Comparison of ENCODE assay signal across 1 cellular context in genomic region chr9:124040935-124041816, GRCh38.
TF ChIP-seq lines count a peak whose summit lies in the region.

No MANE protein-coding gene starts in this region.

TF ChIP-seq in K562, 482 proteins besides CTCF, POLR2A, EP300 and RAD21 (continued from another document):
- peak; percentile 95 for TF ChIP-seq CTCFL (IDR thresholded peaks at IDR 0.05; ENCODE audit: borderline replicate concordance, insufficient read depth, low read depth, low read length, poor library complexity, severe bottlenecking)
- TF ChIP-seq BRF1 (IDR thresholded peaks at IDR 0.05; ENCODE audit: borderline replicate concordance, extremely low read depth, insufficient read length) = no peak
- TF ChIP-seq, protein P1, sequence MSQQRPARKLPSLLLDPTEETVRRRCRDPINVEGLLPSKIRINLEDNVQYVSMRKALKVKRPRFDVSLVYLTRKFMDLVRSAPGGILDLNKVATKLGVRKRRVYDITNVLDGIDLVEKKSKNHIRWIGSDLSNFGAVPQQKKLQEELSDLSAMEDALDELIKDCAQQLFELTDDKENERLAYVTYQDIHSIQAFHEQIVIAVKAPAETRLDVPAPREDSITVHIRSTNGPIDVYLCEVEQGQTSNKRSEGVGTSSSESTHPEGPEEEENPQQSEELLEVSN (IDR thresholded peaks at IDR 0.05; ENCODE audit: borderline replicate concordance in 1 of 2, extremely low read depth in 1 of 2, insufficient read depth in 1 of 2, insufficient read length in 1 of 2, low read depth in 1 of 2, low read length in 1 of 2, poor library complexity in 1 of 2, severe bottlenecking in 1 of 2) = no peak
- peak; percentile 36; the same call in 1 of the 2 replicates for TF ChIP-seq SMAD4 (CRISPR knock-in tag; conservative IDR thresholded peaks at IDR 0.05)
- no peak for TF ChIP-seq PHF8 (IDR thresholded peaks at IDR 0.05; ENCODE audit: borderline replicate concordance, low read length)
- TF ChIP-seq CBX5 (IDR thresholded peaks at IDR 0.05; ENCODE audit: borderline replicate concordance, low read depth) = no peak
- no peak for TF ChIP-seq GTF2E2 (tag; IDR thresholded peaks at IDR 0.05)
- no peak for TF ChIP-seq POLR2B (IDR thresholded peaks at IDR 0.05; ENCODE audit: low read depth, partially characterized antibody)
- no peak for TF ChIP-seq HSF4 (CRISPR knock-in tag; IDR thresholded peaks at IDR 0.05; ENCODE audit: borderline replicate concordance)
- TF ChIP-seq NFYB (IDR thresholded peaks at IDR 0.05; ENCODE audit: extremely low read depth, insufficient read length) = no peak
- TF ChIP-seq BCL6 (CRISPR knock-in tag; IDR thresholded peaks at IDR 0.05) = no peak
- TF ChIP-seq, protein P2, sequence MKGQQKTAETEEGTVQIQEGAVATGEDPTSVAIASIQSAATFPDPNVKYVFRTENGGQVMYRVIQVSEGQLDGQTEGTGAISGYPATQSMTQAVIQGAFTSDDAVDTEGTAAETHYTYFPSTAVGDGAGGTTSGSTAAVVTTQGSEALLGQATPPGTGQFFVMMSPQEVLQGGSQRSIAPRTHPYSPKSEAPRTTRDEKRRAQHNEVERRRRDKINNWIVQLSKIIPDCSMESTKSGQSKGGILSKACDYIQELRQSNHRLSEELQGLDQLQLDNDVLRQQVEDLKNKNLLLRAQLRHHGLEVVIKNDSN (CRISPR knock-in tag; IDR thresholded peaks at IDR 0.05) = no peak
- TF ChIP-seq UBTF (IDR thresholded peaks at IDR 0.05; ENCODE audit: borderline replicate concordance in 1 of 2, low read depth in 2 of 2, low read length in 2 of 2) = no peak
- TF ChIP-seq ZBTB43 (CRISPR knock-in tag; IDR thresholded peaks at IDR 0.05) = no peak
- TF ChIP-seq, protein P3, sequence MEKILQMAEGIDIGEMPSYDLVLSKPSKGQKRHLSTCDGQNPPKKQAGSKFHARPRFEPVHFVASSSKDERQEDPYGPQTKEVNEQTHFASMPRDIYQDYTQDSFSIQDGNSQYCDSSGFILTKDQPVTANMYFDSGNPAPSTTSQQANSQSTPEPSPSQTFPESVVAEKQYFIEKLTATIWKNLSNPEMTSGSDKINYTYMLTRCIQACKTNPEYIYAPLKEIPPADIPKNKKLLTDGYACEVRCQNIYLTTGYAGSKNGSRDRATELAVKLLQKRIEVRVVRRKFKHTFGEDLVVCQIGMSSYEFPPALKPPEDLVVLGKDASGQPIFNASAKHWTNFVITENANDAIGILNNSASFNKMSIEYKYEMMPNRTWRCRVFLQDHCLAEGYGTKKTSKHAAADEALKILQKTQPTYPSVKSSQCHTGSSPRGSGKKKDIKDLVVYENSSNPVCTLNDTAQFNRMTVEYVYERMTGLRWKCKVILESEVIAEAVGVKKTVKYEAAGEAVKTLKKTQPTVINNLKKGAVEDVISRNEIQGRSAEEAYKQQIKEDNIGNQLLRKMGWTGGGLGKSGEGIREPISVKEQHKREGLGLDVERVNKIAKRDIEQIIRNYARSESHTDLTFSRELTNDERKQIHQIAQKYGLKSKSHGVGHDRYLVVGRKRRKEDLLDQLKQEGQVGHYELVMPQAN (IDR thresholded peaks at IDR 0.05; ENCODE audit: borderline replicate concordance) = no peak
- no peak for TF ChIP-seq SP2 (IDR thresholded peaks at IDR 0.05; ENCODE audit: extremely low read depth, low read depth, low read length, poor library complexity, severe bottlenecking)
- no peak for TF ChIP-seq MTF1 (CRISPR knock-in tag; IDR thresholded peaks at IDR 0.05; ENCODE audit: borderline replicate concordance)
- TF ChIP-seq BHLHE40 (IDR thresholded peaks at IDR 0.05; ENCODE audit: low read length) = no peak
- TF ChIP-seq RB1 (IDR thresholded peaks at IDR 0.05; ENCODE audit: low read depth) = peak; percentile 76
- no peak for TF ChIP-seq SMAD1 (IDR thresholded peaks at IDR 0.05; ENCODE audit: low read depth, low read length, partially characterized antibody)
- no peak for TF ChIP-seq NBN (IDR thresholded peaks at IDR 0.05; ENCODE audit: low read depth)
- TF ChIP-seq, protein P4, sequence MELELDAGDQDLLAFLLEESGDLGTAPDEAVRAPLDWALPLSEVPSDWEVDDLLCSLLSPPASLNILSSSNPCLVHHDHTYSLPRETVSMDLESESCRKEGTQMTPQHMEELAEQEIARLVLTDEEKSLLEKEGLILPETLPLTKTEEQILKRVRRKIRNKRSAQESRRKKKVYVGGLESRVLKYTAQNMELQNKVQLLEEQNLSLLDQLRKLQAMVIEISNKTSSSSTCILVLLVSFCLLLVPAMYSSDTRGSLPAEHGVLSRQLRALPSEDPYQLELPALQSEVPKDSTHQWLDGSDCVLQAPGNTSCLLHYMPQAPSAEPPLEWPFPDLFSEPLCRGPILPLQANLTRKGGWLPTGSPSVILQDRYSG (tag; conservative IDR thresholded peaks at IDR 0.05; ENCODE audit: low read depth) = no peak
- no peak for TF ChIP-seq NR1H2 (CRISPR knock-in tag; IDR thresholded peaks at IDR 0.05)
- no peak for TF ChIP-seq NR4A1 (CRISPR knock-in tag; IDR thresholded peaks at IDR 0.05)
- TF ChIP-seq NR4A1 (tag; IDR thresholded peaks at IDR 0.05) = no peak
- no peak for TF ChIP-seq ZFPM2 (CRISPR knock-in tag; IDR thresholded peaks at IDR 0.05)
- no peak for TF ChIP-seq ZNF592 (IDR thresholded peaks at IDR 0.05)
- peak; percentile 69; the same call in 1 of the 2 replicates for TF ChIP-seq ZBTB7A (IDR thresholded peaks at IDR 0.05; ENCODE audit: borderline replicate concordance, control insufficient read depth, low read depth, low read length)
- peak; percentile 66 for TF ChIP-seq SMC3 (conservative IDR thresholded peaks at IDR 0.05; ENCODE audit: insufficient read depth, low read depth, low read length)
- TF ChIP-seq CHD2 (IDR thresholded peaks at IDR 0.05; ENCODE audit: low read depth, low read length) = no peak
- TF ChIP-seq MAFK (IDR thresholded peaks at IDR 0.05; ENCODE audit: low read length) = no peak
- no peak for TF ChIP-seq PHB (CRISPR knock-in tag; IDR thresholded peaks at IDR 0.05)
- no peak for TF ChIP-seq TAF15 (IDR thresholded peaks at IDR 0.05; ENCODE audit: low read depth, low read length)
- 0 out of 2 replicates have a peak, but pooled peaks have one; percentile 33 for TF ChIP-seq MTA3 (IDR thresholded peaks at IDR 0.05; ENCODE audit: borderline replicate concordance)
- TF ChIP-seq ZNF224 (CRISPR knock-in tag; IDR thresholded peaks at IDR 0.05) = no peak
- TF ChIP-seq MYBL2 (IDR thresholded peaks at IDR 0.05; ENCODE audit: low read depth) = no peak
- no peak for TF ChIP-seq MYBL2 (CRISPR knock-in tag; IDR thresholded peaks at IDR 0.05; ENCODE audit: borderline replicate concordance)
- TF ChIP-seq POLR2H (tag; IDR thresholded peaks at IDR 0.05; ENCODE audit: low read depth) = no peak
- TF ChIP-seq RBM25 (IDR thresholded peaks at IDR 0.05; ENCODE audit: low read depth, low read length, severe bottlenecking) = peak; percentile 3
- TF ChIP-seq ZNF24 (IDR thresholded peaks at IDR 0.05) = no peak
- TF ChIP-seq SIN3B (IDR thresholded peaks at IDR 0.05; ENCODE audit: low read depth) = no peak
- TF ChIP-seq SMARCA5 (IDR thresholded peaks at IDR 0.05) = no peak
- no peak for TF ChIP-seq ZBTB8A (IDR thresholded peaks at IDR 0.05; ENCODE audit: partially characterized antibody)
- TF ChIP-seq RFX1 (IDR thresholded peaks at IDR 0.05) = no peak
- no peak for TF ChIP-seq PURB (CRISPR knock-in tag; IDR thresholded peaks at IDR 0.05; ENCODE audit: low read depth)
- no peak for TF ChIP-seq LARP7 (IDR thresholded peaks at IDR 0.05)
- no peak for TF ChIP-seq ZNF79 (CRISPR knock-in tag; IDR thresholded peaks at IDR 0.05; ENCODE audit: low read depth)
